Comparison of ENCODE assay signal across 1 cellular context in the genomic region with DNA sequence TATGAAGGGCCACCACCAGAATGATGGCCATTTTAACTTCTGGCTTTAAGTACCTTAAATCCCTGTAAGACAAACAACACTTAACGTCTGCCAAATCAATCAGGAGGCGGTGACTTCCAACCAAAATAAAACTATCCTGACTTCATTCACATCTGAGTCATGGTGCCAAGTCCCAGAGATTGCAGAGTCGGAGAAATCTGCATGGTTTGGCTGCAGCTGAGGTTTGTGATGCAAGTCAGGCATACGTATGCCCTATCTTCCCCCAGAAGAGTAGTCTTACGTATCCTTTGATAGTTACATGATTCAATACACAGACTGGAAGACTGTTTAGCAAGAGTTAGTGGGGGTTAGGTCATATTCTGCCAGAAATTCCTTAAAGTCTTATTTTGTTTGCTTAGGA.
TF ChIP-seq lines count a peak whose summit lies in the region.

No MANE protein-coding gene starts in this region.

TF ChIP-seq in HEK293, 187 proteins besides CTCF, POLR2A, EP300 and RAD21 (continued from another document):
- TF ChIP-seq, protein P1, sequence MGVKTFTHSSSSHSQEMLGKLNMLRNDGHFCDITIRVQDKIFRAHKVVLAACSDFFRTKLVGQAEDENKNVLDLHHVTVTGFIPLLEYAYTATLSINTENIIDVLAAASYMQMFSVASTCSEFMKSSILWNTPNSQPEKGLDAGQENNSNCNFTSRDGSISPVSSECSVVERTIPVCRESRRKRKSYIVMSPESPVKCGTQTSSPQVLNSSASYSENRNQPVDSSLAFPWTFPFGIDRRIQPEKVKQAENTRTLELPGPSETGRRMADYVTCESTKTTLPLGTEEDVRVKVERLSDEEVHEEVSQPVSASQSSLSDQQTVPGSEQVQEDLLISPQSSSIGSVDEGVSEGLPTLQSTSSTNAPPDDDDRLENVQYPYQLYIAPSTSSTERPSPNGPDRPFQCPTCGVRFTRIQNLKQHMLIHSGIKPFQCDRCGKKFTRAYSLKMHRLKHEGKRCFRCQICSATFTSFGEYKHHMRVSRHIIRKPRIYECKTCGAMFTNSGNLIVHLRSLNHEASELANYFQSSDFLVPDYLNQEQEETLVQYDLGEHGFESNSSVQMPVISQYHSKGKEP (tag by site-specific recombination; IDR thresholded peaks at IDR 0.05): peak; percentile 79
- TF ChIP-seq ZBTB20 (tag by site-specific recombination; IDR thresholded peaks at IDR 0.05) (peak; percentile 75), KLF10 (tag by site-specific recombination; IDR thresholded peaks at IDR 0.05) (0 out of 2 replicates have a peak, but pooled peaks have one; percentile 5)
